In the genomic region with DNA sequence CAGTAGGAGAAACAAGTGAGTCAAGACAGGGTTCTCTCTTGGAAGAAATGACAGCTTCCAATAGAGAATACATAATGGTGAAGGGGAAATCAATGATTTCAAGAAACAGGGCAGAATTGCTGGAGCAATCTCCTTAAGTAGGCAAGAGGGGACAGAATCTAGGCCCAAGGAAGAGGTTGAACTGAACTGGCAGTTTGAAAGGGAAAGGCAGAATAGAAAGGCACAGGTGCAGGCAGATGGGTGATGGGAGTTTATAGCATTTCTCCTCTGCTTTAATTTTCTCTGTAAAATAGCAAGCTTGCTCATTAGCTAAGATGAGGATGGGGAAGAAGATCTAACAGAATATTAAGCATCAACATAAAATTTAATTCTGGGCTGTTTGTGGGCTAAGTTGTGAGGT, we compare ENCODE assay signal across 30 cellular contexts.
"Had no signal": no experiment of that assay in that cellular context is flagged by ENCODE, and none has a peak within 500 bp of the region (broad histone marks: within the 10 kb centered on the region; RNA-seq: fewer than 3 reads in every experiment).

No MANE protein-coding gene starts in this region.

- H3K9me3 ChIP-seq: ascending aorta, breast epithelium, colonic mucosa, heart left ventricle had no signal

- H3K27me3 ChIP-seq: ascending aorta, breast epithelium, cardiac muscle cell, colonic mucosa, heart left ventricle had no signal

- H3K4me3 ChIP-seq: ascending aorta, breast epithelium, cardiac muscle cell, colonic mucosa, heart left ventricle had no signal

- H3K27ac ChIP-seq: ascending aorta, breast epithelium, cardiac muscle cell, colonic mucosa, epithelial cell of prostate, WERI-Rb-1 had no signal

- H3K36me3 ChIP-seq: ascending aorta, breast epithelium, cardiac muscle cell, colonic mucosa, heart left ventricle, WERI-Rb-1 had no signal

- ATAC-seq: activated CD4-positive, alpha-beta T cell treated with anti-CD3 and anti-CD28 coated beads for 36 hours; activated CD8-positive, alpha-beta memory T cell treated with anti-CD3 and anti-CD28 coated beads, Interleukin-2, amount 10 ng/mL, durations not matched to agents 7 days and 5 days; activated CD8-positive, alpha-beta T cell treated with anti-CD3 and anti-CD28 coated beads, Interleukin-2, amount 10 ng/mL, durations not matched to agents 7 days and 5 days; activated naive CD4-positive, alpha-beta T cell treated with anti-CD3 and anti-CD28 coated beads, Interleukin-2, amount 50 U/mL, for 72 hours; esophagus mucosa; heart left ventricle; T-helper 17 cell had no signal

- DNase-seq: activated B cell treated with CpG ODN at 0.5 μM for 24 hours; activated CD4-positive, alpha-beta memory T cell treated with anti-CD3 and anti-CD28 coated beads for 36 hours; activated CD4-positive, alpha-beta T cell treated with anti-CD3 and anti-CD28 coated beads for 36 hours; activated CD4-positive, alpha-beta T cell treated with anti-CD3 and anti-CD28 coated beads, Interleukin-2, amount 10 ng/mL, durations not matched to agents 24 days and 14 days; activated CD4-positive, CD25-positive, alpha-beta regulatory T cell treated with anti-CD3 and anti-CD28 coated beads, Interleukin-2, amount 50 U/mL, for 72 hours; activated CD8-positive, alpha-beta memory T cell treated with anti-CD3 and anti-CD28 coated beads, Interleukin-2, amount 10 ng/mL, durations not matched to agents 7 days and 5 days; activated CD8-positive, alpha-beta memory T cell treated with anti-CD3 and anti-CD28 coated beads, Interleukin-2, amount 50 U/mL, for 4 hours; activated CD8-positive, alpha-beta T cell treated with anti-CD3 and anti-CD28 coated beads, Interleukin-2, amount 10 ng/mL, durations not matched to agents 7 days and 5 days; activated effector memory CD4-positive, alpha-beta T cell treated with anti-CD3 and anti-CD28 coated beads, Interleukin-2, amount 50 U/mL, for 16 hours; activated naive CD4-positive, alpha-beta T cell treated with anti-CD3 and anti-CD28 coated beads for 36 hours; activated naive CD8-positive, alpha-beta T cell treated with anti-CD3 and anti-CD28 coated beads, Interleukin-2, amount 10 ng/mL, durations not matched to agents 7 days and 5 days; activated T-cell treated with anti-CD3 and anti-CD28 coated beads, Interleukin-2, amount 50 U/mL, for 1 hour; activated T-cell treated with anti-CD3 and anti-CD28 coated beads, Interleukin-2, amount 50 U/mL, for 48 hours; central memory CD4-positive, alpha-beta T cell; cerebellar nuclear complex; colonic mucosa; effector CD8-positive, alpha-beta T cell; foreskin fibroblast; glutamatergic neuron; heart left ventricle; T-helper 1 cell; T-helper 17 cell; T1000; WERI-Rb-1 had no signal

- H3K4me1 ChIP-seq: ascending aorta, colonic mucosa had no signal
